1 cellular context compared by ENCODE assay signal in the genomic region with DNA sequence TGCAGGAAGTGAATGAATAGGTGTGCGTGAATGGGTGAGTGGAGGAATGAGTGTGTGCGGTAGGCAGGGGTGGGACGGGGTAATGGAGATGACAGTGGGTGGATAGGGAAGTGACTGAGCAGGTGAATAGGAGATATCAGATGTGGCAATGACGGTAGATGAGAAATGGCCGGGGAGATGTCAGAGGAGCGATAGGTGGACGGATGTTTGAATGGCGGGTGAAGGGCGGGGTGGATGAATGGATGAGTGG.
TF ChIP-seq lines count a peak whose summit lies in the region.

No MANE protein-coding gene starts in this region.

TF ChIP-seq in GM23338, 12 proteins besides CTCF, POLR2A, EP300 and RAD21 (continued from another document):
- TF ChIP-seq, protein P1, sequence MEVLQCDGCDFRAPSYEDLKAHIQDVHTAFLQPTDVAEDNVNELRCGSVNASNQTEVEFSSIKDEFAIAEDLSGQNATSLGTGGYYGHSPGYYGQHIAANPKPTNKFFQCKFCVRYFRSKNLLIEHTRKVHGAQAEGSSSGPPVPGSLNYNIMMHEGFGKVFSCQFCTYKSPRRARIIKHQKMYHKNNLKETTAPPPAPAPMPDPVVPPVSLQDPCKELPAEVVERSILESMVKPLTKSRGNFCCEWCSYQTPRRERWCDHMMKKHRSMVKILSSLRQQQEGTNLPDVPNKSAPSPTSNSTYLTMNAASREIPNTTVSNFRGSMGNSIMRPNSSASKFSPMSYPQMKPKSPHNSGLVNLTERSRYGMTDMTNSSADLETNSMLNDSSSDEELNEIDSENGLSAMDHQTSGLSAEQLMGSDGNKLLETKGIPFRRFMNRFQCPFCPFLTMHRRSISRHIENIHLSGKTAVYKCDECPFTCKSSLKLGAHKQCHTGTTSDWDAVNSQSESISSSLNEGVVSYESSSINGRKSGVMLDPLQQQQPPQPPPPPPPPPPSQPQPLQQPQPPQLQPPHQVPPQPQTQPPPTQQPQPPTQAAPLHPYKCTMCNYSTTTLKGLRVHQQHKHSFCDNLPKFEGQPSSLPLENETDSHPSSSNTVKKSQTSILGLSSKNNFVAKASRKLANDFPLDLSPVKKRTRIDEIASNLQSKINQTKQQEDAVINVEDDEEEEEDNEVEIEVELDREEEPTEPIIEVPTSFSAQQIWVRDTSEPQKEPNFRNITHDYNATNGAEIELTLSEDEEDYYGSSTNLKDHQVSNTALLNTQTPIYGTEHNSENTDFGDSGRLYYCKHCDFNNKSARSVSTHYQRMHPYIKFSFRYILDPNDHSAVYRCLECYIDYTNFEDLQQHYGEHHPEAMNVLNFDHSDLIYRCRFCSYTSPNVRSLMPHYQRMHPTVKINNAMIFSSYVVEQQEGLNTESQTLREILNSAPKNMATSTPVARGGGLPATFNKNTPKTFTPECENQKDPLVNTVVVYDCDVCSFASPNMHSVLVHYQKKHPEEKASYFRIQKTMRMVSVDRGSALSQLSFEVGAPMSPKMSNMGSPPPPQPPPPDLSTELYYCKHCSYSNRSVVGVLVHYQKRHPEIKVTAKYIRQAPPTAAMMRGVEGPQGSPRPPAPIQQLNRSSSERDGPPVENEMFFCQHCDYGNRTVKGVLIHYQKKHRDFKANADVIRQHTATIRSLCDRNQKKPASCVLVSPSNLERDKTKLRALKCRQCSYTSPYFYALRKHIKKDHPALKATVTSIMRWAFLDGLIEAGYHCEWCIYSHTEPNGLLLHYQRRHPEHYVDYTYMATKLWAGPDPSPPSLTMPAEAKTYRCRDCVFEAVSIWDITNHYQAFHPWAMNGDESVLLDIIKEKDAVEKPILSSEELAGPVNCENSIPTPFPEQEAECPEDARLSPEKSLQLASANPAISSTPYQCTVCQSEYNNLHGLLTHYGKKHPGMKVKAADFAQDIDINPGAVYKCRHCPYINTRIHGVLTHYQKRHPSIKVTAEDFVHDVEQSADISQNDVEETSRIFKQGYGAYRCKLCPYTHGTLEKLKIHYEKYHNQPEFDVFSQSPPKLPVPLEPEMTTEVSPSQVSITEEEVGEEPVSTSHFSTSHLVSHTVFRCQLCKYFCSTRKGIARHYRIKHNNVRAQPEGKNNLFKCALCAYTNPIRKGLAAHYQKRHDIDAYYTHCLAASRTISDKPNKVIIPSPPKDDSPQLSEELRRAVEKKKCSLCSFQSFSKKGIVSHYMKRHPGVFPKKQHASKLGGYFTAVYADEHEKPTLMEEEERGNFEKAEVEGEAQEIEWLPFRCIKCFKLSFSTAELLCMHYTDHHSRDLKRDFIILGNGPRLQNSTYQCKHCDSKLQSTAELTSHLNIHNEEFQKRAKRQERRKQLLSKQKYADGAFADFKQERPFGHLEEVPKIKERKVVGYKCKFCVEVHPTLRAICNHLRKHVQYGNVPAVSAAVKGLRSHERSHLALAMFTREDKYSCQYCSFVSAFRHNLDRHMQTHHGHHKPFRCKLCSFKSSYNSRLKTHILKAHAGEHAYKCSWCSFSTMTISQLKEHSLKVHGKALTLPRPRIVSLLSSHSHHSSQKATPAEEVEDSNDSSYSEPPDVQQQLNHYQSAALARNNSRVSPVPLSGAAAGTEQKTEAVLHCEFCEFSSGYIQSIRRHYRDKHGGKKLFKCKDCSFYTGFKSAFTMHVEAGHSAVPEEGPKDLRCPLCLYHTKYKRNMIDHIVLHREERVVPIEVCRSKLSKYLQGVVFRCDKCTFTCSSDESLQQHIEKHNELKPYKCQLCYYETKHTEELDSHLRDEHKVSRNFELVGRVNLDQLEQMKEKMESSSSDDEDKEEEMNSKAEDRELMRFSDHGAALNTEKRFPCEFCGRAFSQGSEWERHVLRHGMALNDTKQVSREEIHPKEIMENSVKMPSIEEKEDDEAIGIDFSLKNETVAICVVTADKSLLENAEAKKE (CRISPR knock-in tag; IDR thresholded peaks at IDR 0.05) = no peak
- TF ChIP-seq JUNB (IDR thresholded peaks at IDR 0.05; ENCODE audit: unreplicated experiment) (no peak), EZH2phosphoT487 (IDR thresholded peaks at IDR 0.05; ENCODE audit: unreplicated experiment) (no peak), NANOG (IDR thresholded peaks at IDR 0.05; ENCODE audit: borderline replicate concordance) (no peak), STAT1 (IDR thresholded peaks at IDR 0.05; ENCODE audit: unreplicated experiment) (no peak), ZNF114 (CRISPR knock-in tag; IDR thresholded peaks at IDR 0.05) (no peak), ZNF331 (CRISPR knock-in tag; IDR thresholded peaks at IDR 0.05; ENCODE audit: low read depth) (no peak), CREB1 (CRISPR knock-in tag; IDR thresholded peaks at IDR 0.05; ENCODE audit: low read depth) (no peak)
- TF ChIP-seq, protein P2, sequence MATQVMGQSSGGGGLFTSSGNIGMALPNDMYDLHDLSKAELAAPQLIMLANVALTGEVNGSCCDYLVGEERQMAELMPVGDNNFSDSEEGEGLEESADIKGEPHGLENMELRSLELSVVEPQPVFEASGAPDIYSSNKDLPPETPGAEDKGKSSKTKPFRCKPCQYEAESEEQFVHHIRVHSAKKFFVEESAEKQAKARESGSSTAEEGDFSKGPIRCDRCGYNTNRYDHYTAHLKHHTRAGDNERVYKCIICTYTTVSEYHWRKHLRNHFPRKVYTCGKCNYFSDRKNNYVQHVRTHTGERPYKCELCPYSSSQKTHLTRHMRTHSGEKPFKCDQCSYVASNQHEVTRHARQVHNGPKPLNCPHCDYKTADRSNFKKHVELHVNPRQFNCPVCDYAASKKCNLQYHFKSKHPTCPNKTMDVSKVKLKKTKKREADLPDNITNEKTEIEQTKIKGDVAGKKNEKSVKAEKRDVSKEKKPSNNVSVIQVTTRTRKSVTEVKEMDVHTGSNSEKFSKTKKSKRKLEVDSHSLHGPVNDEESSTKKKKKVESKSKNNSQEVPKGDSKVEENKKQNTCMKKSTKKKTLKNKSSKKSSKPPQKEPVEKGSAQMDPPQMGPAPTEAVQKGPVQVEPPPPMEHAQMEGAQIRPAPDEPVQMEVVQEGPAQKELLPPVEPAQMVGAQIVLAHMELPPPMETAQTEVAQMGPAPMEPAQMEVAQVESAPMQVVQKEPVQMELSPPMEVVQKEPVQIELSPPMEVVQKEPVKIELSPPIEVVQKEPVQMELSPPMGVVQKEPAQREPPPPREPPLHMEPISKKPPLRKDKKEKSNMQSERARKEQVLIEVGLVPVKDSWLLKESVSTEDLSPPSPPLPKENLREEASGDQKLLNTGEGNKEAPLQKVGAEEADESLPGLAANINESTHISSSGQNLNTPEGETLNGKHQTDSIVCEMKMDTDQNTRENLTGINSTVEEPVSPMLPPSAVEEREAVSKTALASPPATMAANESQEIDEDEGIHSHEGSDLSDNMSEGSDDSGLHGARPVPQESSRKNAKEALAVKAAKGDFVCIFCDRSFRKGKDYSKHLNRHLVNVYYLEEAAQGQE (IDR thresholded peaks at IDR 0.05; ENCODE audit: unreplicated experiment) = no peak
- TF ChIP-seq, protein P3, sequence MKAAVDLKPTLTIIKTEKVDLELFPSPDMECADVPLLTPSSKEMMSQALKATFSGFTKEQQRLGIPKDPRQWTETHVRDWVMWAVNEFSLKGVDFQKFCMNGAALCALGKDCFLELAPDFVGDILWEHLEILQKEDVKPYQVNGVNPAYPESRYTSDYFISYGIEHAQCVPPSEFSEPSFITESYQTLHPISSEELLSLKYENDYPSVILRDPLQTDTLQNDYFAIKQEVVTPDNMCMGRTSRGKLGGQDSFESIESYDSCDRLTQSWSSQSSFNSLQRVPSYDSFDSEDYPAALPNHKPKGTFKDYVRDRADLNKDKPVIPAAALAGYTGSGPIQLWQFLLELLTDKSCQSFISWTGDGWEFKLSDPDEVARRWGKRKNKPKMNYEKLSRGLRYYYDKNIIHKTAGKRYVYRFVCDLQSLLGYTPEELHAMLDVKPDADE (IDR thresholded peaks at IDR 0.05) = no peak
